In the genomic region with DNA sequence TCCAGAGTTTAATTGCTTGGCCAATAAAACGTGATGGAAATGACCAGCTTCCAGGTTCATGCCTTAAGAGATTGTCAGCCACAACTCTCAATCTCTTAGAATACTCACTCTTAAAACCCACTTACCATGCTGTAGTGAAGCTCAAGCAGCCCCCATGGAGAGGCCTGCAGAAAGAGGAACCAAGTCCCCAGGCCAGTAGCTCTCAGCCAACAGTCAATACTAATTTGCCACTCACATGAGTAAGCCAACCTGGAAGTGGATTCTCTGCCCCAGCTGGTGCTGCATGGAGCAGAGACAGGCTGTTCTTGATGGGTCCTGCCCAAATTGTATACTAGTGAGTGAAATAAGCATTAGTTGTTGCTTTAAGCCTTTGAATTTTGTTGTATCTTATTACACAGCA, we compare ENCODE assay signal across 18 cellular contexts.
A peak's percentile ranks its signal among the peaks of the same experiment; 100 is the strongest.
DNase-seq lines count a peak whose midpoint lies in the region; ATAC-seq lines count a peak whose summit lies in the region.
"Had no signal": no experiment of that assay in that cellular context is flagged by ENCODE, and none has a peak within 500 bp of the region (broad histone marks: within the 10 kb centered on the region; RNA-seq: fewer than 3 reads in every experiment).

No MANE protein-coding gene starts in this region.

- peak; percentile 53 to 57 for ATAC-seq in stimulated activated naive B cell treated with anti-CD40 and anti-IgM and Interleukin-4, amounts not matched to agents 10 μg/mL and 1 μg/mL and 100 μg/mL, for 72 hours (replicated peaks)
- ATAC-seq in left colon (no peak), HG02642 (IDR thresholded peaks at IDR 0.05; ENCODE audit: poor library complexity, unreplicated experiment) (no peak)

- no peak overlapping the region for H3K4me3 Mint-ChIP-seq in stimulated activated naive B cell treated with anti-CD40 and anti-IgM and Interleukin-4, amounts not matched to agents 10 μg/mL and 1 μg/mL and 100 μg/mL, for 72 hours

- H3K27me3 Mint-ChIP-seq in stimulated activated naive B cell treated with anti-CD40 and anti-IgM and Interleukin-4, amounts not matched to agents 10 μg/mL and 1 μg/mL and 100 μg/mL, for 72 hours = peaks cover 0 to 4% of the 10 kb centered on the region in 2 donors

- no peaks in the 10 kb centered on the region for H3K36me3 Mint-ChIP-seq in stimulated activated naive B cell treated with anti-CD40 and anti-IgM and Interleukin-4, amounts not matched to agents 10 μg/mL and 1 μg/mL and 100 μg/mL, for 72 hours

- no peaks in the 10 kb centered on the region for H3K4me1 Mint-ChIP-seq in stimulated activated naive B cell treated with anti-CD40 and anti-IgM and Interleukin-4, amounts not matched to agents 10 μg/mL and 1 μg/mL and 100 μg/mL, for 72 hours

- intact Hi-C loops in left colon (cut with DNase I, micrococcal nuclease) = no loop called here

- DNase-seq in NCI-H345 (lab: John Stamatoyannopoulos, UW) = peak; percentile 14
- no peak for DNase-seq in NCI-H345 treated with DMSO at 0.1 percent for 48 hours (lab: John Stamatoyannopoulos, UW; ENCODE audit: unreplicated experiment)
- DNase-seq in Kasumi-1 (lab: John Stamatoyannopoulos, UW) = peak; percentile 73 to 74
- DNase-seq in OCI-M1 (lab: John Stamatoyannopoulos, UW) = peak; percentile 51
- DNase-seq in stimulated activated naive B cell treated with anti-CD40 and anti-IgM and Interleukin-4, amounts not matched to agents 10 μg/mL and 1 μg/mL and 100 μg/mL, for 72 hours = no peak
- DNase-seq in NCI-H82 treated with DMSO at 0.1 percent for 48 hours (lab: John Stamatoyannopoulos, UW; ENCODE audit: unreplicated experiment) = no peak
- no peak for DNase-seq in left colon
- DNase-seq: DMS 273 treated with DMSO at 0.1 percent for 48 hours, H7, NCI-H1105 treated with DMSO at 0.1 percent for 48 hours, NCI-H1694 treated with DMSO at 0.1 percent for 48 hours, NCI-H2107, NCI-H446 treated with DMSO at 0.1 percent for 48 hours, NCI-H748 treated with DMSO at 0.1 percent for 48 hours, SHP77, SK-N-SH, T-helper 1 cell had no signal

- H3K9me3 Mint-ChIP-seq in stimulated activated naive B cell treated with anti-CD40 and anti-IgM and Interleukin-4, amounts not matched to agents 10 μg/mL and 1 μg/mL and 100 μg/mL, for 72 hours = peaks cover 0 to 1% of the 10 kb centered on the region in 2 donors

- no peak overlapping the region for H3K27ac Mint-ChIP-seq in stimulated activated naive B cell treated with anti-CD40 and anti-IgM and Interleukin-4, amounts not matched to agents 10 μg/mL and 1 μg/mL and 100 μg/mL, for 72 hours

Comparison
In these comparisons a context has a peak if more than half of its experiments do, and no peak if none do; other contexts are left out.
1. DNase-seq: peak in NCI-H345 (single experiment), Kasumi-1 (2 of 2) and OCI-M1 (single experiment); none in NCI-H345 treated with DMSO at 0.1 percent for 48 hours (single experiment), stimulated activated naive B cell treated with anti-CD40 and anti-IgM and Interleukin-4, amounts not matched to agents 10 μg/mL and 1 μg/mL and 100 μg/mL, for 72 hours (single experiment), NCI-H82 treated with DMSO at 0.1 percent for 48 hours (single experiment) and left colon (0 of 2).
2. ATAC-seq: peak in stimulated activated naive B cell treated with anti-CD40 and anti-IgM and Interleukin-4, amounts not matched to agents 10 μg/mL and 1 μg/mL and 100 μg/mL, for 72 hours (2 of 2); none in left colon (single experiment) and HG02642 (single experiment).